ENCODE assay signal across 1 cellular context in genomic region chr1:26530898-26531598, GRCh38.
TF ChIP-seq lines count a peak whose summit lies in the region.

No MANE protein-coding gene starts in this region.

TF ChIP-seq in WTC11, 78 proteins besides CTCF, POLR2A, EP300 and RAD21 (continued from another document):
- TF ChIP-seq, protein P1, sequence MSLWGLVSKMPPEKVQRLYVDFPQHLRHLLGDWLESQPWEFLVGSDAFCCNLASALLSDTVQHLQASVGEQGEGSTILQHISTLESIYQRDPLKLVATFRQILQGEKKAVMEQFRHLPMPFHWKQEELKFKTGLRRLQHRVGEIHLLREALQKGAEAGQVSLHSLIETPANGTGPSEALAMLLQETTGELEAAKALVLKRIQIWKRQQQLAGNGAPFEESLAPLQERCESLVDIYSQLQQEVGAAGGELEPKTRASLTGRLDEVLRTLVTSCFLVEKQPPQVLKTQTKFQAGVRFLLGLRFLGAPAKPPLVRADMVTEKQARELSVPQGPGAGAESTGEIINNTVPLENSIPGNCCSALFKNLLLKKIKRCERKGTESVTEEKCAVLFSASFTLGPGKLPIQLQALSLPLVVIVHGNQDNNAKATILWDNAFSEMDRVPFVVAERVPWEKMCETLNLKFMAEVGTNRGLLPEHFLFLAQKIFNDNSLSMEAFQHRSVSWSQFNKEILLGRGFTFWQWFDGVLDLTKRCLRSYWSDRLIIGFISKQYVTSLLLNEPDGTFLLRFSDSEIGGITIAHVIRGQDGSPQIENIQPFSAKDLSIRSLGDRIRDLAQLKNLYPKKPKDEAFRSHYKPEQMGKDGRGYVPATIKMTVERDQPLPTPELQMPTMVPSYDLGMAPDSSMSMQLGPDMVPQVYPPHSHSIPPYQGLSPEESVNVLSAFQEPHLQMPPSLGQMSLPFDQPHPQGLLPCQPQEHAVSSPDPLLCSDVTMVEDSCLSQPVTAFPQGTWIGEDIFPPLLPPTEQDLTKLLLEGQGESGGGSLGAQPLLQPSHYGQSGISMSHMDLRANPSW (CRISPR knock-in tag; conservative IDR thresholded peaks at IDR 0.05; ENCODE audit: low read depth): no peak
- TF ChIP-seq, protein P2, sequence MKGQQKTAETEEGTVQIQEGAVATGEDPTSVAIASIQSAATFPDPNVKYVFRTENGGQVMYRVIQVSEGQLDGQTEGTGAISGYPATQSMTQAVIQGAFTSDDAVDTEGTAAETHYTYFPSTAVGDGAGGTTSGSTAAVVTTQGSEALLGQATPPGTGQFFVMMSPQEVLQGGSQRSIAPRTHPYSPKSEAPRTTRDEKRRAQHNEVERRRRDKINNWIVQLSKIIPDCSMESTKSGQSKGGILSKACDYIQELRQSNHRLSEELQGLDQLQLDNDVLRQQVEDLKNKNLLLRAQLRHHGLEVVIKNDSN (CRISPR knock-in tag; IDR thresholded peaks at IDR 0.05): 0 out of 2 replicates have a peak, but pooled peaks have one; percentile 34
- TF ChIP-seq ZNF263 (CRISPR knock-in tag; IDR thresholded peaks at IDR 0.05; ENCODE audit: low read depth) (no peak), AFF4 (CRISPR knock-in tag; IDR thresholded peaks at IDR 0.05; ENCODE audit: borderline replicate concordance) (no peak), TEAD4 (CRISPR knock-in tag; IDR thresholded peaks at IDR 0.05) (no peak), ZNF423 (CRISPR knock-in tag; IDR thresholded peaks at IDR 0.05) (peak; percentile 57; the same call in 1 of the 2 replicates), ZNF232 (CRISPR knock-in tag; IDR thresholded peaks at IDR 0.05) (no peak), MAX (CRISPR knock-in tag; IDR thresholded peaks at IDR 0.05) (peak; percentile 57), ZNF138 (CRISPR knock-in tag; conservative IDR thresholded peaks at IDR 0.05) (no peak), SP1 (CRISPR knock-in tag; conservative IDR thresholded peaks at IDR 0.05) (0 out of 2 replicates have a peak, but pooled peaks have one; percentile 27), SOX15 (CRISPR knock-in tag; IDR thresholded peaks at IDR 0.05) (no peak), FOXK1 (CRISPR knock-in tag; IDR thresholded peaks at IDR 0.05) (0 out of 2 replicates have a peak, but pooled peaks have one; percentile 30), IRF2 (CRISPR knock-in tag; IDR thresholded peaks at IDR 0.05; ENCODE audit: borderline replicate concordance, low read depth) (no peak), ARID4B (CRISPR knock-in tag; IDR thresholded peaks at IDR 0.05; ENCODE audit: borderline replicate concordance) (peak; percentile 30; the same call in 1 of the 2 replicates), TEAD1 (CRISPR knock-in tag; IDR thresholded peaks at IDR 0.05) (no peak), ZNF317 (CRISPR knock-in tag; IDR thresholded peaks at IDR 0.05; ENCODE audit: borderline replicate concordance, low read depth) (no peak), FOXJ3 (CRISPR knock-in tag; IDR thresholded peaks at IDR 0.05; ENCODE audit: borderline replicate concordance) (no peak), FOXP1 (CRISPR knock-in tag; IDR thresholded peaks at IDR 0.05; ENCODE audit: borderline replicate concordance) (no peak), OVOL2 (CRISPR knock-in tag; IDR thresholded peaks at IDR 0.05; ENCODE audit: borderline replicate concordance) (no peak), SMAD4 (CRISPR knock-in tag; IDR thresholded peaks at IDR 0.05) (no peak), ZNF281 (CRISPR knock-in tag; IDR thresholded peaks at IDR 0.05) (no peak), ELF4 (CRISPR knock-in tag; IDR thresholded peaks at IDR 0.05; ENCODE audit: low read depth) (no peak), NFE2L1 (CRISPR knock-in tag; IDR thresholded peaks at IDR 0.05) (no peak), ESRRA (CRISPR knock-in tag; IDR thresholded peaks at IDR 0.05; ENCODE audit: borderline replicate concordance) (0 out of 2 replicates have a peak, but pooled peaks have one; percentile 7)
- TF ChIP-seq, protein P3, sequence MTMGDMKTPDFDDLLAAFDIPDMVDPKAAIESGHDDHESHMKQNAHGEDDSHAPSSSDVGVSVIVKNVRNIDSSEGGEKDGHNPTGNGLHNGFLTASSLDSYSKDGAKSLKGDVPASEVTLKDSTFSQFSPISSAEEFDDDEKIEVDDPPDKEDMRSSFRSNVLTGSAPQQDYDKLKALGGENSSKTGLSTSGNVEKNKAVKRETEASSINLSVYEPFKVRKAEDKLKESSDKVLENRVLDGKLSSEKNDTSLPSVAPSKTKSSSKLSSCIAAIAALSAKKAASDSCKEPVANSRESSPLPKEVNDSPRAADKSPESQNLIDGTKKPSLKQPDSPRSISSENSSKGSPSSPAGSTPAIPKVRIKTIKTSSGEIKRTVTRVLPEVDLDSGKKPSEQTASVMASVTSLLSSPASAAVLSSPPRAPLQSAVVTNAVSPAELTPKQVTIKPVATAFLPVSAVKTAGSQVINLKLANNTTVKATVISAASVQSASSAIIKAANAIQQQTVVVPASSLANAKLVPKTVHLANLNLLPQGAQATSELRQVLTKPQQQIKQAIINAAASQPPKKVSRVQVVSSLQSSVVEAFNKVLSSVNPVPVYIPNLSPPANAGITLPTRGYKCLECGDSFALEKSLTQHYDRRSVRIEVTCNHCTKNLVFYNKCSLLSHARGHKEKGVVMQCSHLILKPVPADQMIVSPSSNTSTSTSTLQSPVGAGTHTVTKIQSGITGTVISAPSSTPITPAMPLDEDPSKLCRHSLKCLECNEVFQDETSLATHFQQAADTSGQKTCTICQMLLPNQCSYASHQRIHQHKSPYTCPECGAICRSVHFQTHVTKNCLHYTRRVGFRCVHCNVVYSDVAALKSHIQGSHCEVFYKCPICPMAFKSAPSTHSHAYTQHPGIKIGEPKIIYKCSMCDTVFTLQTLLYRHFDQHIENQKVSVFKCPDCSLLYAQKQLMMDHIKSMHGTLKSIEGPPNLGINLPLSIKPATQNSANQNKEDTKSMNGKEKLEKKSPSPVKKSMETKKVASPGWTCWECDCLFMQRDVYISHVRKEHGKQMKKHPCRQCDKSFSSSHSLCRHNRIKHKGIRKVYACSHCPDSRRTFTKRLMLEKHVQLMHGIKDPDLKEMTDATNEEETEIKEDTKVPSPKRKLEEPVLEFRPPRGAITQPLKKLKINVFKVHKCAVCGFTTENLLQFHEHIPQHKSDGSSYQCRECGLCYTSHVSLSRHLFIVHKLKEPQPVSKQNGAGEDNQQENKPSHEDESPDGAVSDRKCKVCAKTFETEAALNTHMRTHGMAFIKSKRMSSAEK (CRISPR knock-in tag; IDR thresholded peaks at IDR 0.05; ENCODE audit: borderline replicate concordance): no peak
- TF ChIP-seq, protein P4, sequence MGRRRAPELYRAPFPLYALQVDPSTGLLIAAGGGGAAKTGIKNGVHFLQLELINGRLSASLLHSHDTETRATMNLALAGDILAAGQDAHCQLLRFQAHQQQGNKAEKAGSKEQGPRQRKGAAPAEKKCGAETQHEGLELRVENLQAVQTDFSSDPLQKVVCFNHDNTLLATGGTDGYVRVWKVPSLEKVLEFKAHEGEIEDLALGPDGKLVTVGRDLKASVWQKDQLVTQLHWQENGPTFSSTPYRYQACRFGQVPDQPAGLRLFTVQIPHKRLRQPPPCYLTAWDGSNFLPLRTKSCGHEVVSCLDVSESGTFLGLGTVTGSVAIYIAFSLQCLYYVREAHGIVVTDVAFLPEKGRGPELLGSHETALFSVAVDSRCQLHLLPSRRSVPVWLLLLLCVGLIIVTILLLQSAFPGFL (CRISPR knock-in tag; IDR thresholded peaks at IDR 0.05; ENCODE audit: borderline replicate concordance): no peak
